Comparison of ENCODE assay signal across 21 cellular contexts in the genomic region with DNA sequence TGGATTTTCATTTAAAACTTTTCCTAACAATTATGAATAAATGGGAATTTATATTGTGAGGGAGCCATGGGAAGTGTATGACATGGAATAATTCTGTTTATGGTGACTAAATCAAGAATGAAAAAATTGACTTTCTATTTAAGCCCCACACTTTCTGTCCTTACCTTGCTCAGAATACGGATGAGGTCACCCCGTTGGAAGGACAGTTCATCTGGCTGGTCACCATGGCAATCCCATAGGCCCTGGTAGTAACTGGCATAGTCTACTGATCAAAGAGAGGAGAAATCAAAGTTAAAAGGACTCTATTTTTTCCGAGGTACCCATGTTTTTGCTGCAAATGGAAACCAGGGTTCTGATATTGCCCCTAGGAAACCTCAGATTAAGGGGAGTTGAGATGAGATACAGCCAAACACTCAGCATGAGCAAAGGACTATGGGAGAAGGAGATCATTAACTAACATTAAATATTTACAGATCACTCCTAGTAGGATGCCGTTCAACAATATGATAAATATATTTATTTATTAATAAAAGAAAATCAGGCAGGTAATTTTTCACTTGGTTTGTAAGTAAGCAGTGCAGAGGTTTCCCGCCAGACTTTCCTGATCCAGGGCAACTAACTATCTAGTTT. TPM values are rescaled to one million over a fixed set of nuclear protein-coding genes. Genes with fewer than 3 reads are reported as not detected.
DNase-seq lines count a peak whose midpoint lies in the region; ATAC-seq, FAIRE-seq and TF ChIP-seq lines count a peak whose summit lies in the region.
"Had no signal": no experiment of that assay in that cellular context is flagged by ENCODE, and none has a peak within 500 bp of the region (broad histone marks: within the 10 kb centered on the region; RNA-seq: fewer than 3 reads in every experiment).

No MANE protein-coding gene starts in this region.

- TF ChIP-seq EP300 in HepG2 (IDR thresholded peaks at IDR 0.05; ENCODE audit: low read depth in 2 of 2, low read length in 2 of 2) (no peak), HepG2 (CRISPR knock-in tag; IDR thresholded peaks at IDR 0.05; ENCODE audit: borderline replicate concordance) (no peak)

- no peak overlapping the region for H3K4me3 Mint-ChIP-seq in activated T-cell treated with anti-CD3 and anti-CD28 coated beads, Interleukin-2, amount 50 U/mL, for 24 hours
- H3K4me3 Mint-ChIP-seq: memory B cell, WTC11 had no signal

- in situ Hi-C loops in HepG2 (cut with HindIII; ENCODE audit: extremely low pct_ligation_motif_present, low pct_unique_long_range_greater_than_20kb): no loop called here

- CTCF ChIA-PET in HepG2 (lab: Yijun Ruan, JAX; ENCODE audit: low intra/inter-chr PET ratio, low total read pairs): no interaction called here

- peak overlapping the region; percentile 76 for H3K4me2 ChIP-seq in HepG2 (ENCODE audit: low read depth, low read length)

- TSS peak; percentile 86 for BruUV-seq in HepG2 (replicated peaks; lab: Mats Ljungman, UMichigan)

- peaks cover 0 to 12% of the 10 kb centered on the region in 2 experiments; a peak in 3 of 5 replicates for H3K27me3 ChIP-seq in HepG2 (ENCODE audit: control insufficient read depth in 1 of 2, insufficient read depth in 2 of 2, low read length in 2 of 2)
- H3K27me3 ChIP-seq: transverse colon had no signal

- peaks cover 59% of the 10 kb centered on the region for H3K36me3 Mint-ChIP-seq in activated T-cell treated with anti-CD3 and anti-CD28 coated beads, Interleukin-2, amount 50 U/mL, for 24 hours (ENCODE audit: low read depth)
- H3K36me3 Mint-ChIP-seq: CD14-positive monocyte, memory B cell, WTC11 had no signal

- TF ChIP-seq POLR2A in HepG2 (IDR thresholded peaks at IDR 0.05; ENCODE audit: insufficient read depth in 1 of 2, low read depth in 2 of 2, low read length in 2 of 2): no peak

- H3K27me3 Mint-ChIP-seq in activated T-cell treated with anti-CD3 and anti-CD28 coated beads, Interleukin-2, amount 50 U/mL, for 24 hours: no peaks in the 10 kb centered on the region
- H3K27me3 Mint-ChIP-seq: memory B cell had no signal

- no peaks in the 10 kb centered on the region for H4K20me1 ChIP-seq in HepG2 (ENCODE audit: insufficient read depth, low read length)

- TF ChIP-seq CTCF in HepG2 (CRISPR knock-in tag; IDR thresholded peaks at IDR 0.05): no peak

- intact Hi-C loops in HepG2 (cut with micrococcal nuclease; ENCODE audit: unreplicated experiment): no loop called here

- H3K27ac ChIP-seq in SK-N-MC (peak overlapping the region; percentile 77; the same call in 1 of the 2 replicates), HepG2 (ENCODE audit: extremely low read length, insufficient read depth, low read length) (peak overlapping the region; percentile 41)
- H3K27ac ChIP-seq: coronary artery had no signal

- POLR2A ChIA-PET in HepG2 (lab: Yijun Ruan, JAX): interaction anchor here (1.2 kb wide), 1 partner anchor 114 kb away, joined by 4 read pairs; a partner anchor contains a TSS

- no peak overlapping the region for H3K9ac ChIP-seq in SK-N-MC (ENCODE audit: insufficient read length)
- no peak overlapping the region; the same call in 1 of the 2 replicates for H3K9ac ChIP-seq in HepG2 (ENCODE audit: insufficient read depth, low read depth, low read length)
- H3K9ac ChIP-seq: SK-N-SH had no signal

- ATAC-seq in HepG2 (peak; percentile 61), GM18519 (IDR thresholded peaks at IDR 0.05; ENCODE audit: low FRiP score, unreplicated experiment) (no peak)
- ATAC-seq: WTC11 had no signal

- peaks cover 40% of the 10 kb centered on the region for H3K4me1 ChIP-seq in HepG2 (ENCODE audit: insufficient read depth, low read length)

- H3K27ac Mint-ChIP-seq in activated T-cell treated with anti-CD3 and anti-CD28 coated beads, Interleukin-2, amount 50 U/mL, for 24 hours: peak overlapping the region; percentile 18
- H3K27ac Mint-ChIP-seq: memory B cell, WTC11 had no signal

- no peaks in the 10 kb centered on the region for H3K79me2 ChIP-seq in HepG2 (ENCODE audit: insufficient read depth, low read length)

- H3K4me1 Mint-ChIP-seq in activated T-cell treated with anti-CD3 and anti-CD28 coated beads, Interleukin-2, amount 50 U/mL, for 24 hours (ENCODE audit: low read depth): peaks cover 8% of the 10 kb centered on the region

- H3K36me3 ChIP-seq in SK-N-MC (ENCODE audit: insufficient read depth, low read length) (no peaks in the 10 kb centered on the region), HepG2 (replicated peaks in 1 of 2; ENCODE audit: control insufficient read depth in 1 of 2, insufficient read depth in 2 of 2, low read length in 2 of 2) (no peaks in the 10 kb centered on the region)
- H3K36me3 ChIP-seq: transverse colon had no signal

- DNase-seq in activated T-cell treated with anti-CD3 and anti-CD28 coated beads, Interleukin-2, amount 50 U/mL, for 24 hours: no peak
- DNase-seq in activated T-cell treated with anti-CD3 and anti-CD28 coated beads, Interleukin-2, amount 50 U/mL, for 1 hour: no peak
- no peak for DNase-seq in SK-N-MC (ENCODE audit: low read depth, low spot score)
- no peak for DNase-seq in HepG2 (ENCODE audit: low spot score)
- DNase-seq in SKM-1 treated with dmso at 0.1 percent for 144 hours (lab: John Stamatoyannopoulos, UW; ENCODE audit: unreplicated experiment): no peak
- no peak for DNase-seq in T-helper 9 cell
- no peak for DNase-seq in hippocampal formation (lab: John Stamatoyannopoulos, UW)
- DNase-seq: activated CD4-positive, alpha-beta T cell treated with anti-CD3 and anti-CD28 coated beads, Interleukin-2, amount 50 U/mL, for 4 hours; activated gamma-delta T cell; GF-D8; NCI-H2029 treated with DMSO at 0.1 percent for 48 hours; NK-92 treated with Interleukin-12 subunit alpha and Interleukin-12 subunit beta, amount 100 ng/mL, for 24 hours; SK-N-SH had no signal

- peak; percentile 18 for FAIRE-seq in HepG2 (lab: Jason Lieb, UNC)
- FAIRE-seq: HTR-8/SVneo, RCC 7860 had no signal

- TF ChIP-seq RAD21 in HepG2 (CRISPR knock-in tag; IDR thresholded peaks at IDR 0.05): no peak

- H3K9me3 Mint-ChIP-seq in activated T-cell treated with anti-CD3 and anti-CD28 coated beads, Interleukin-2, amount 50 U/mL, for 24 hours: no peaks in the 10 kb centered on the region
- H3K9me3 Mint-ChIP-seq: CD14-positive monocyte, memory B cell, WTC11 had no signal

- peak overlapping the region; percentile 68 for H2AFZ ChIP-seq in HepG2 (ENCODE audit: low read length)

- 2% methylated on average over 5 of the region's 5 CpGs for WGBS in HepG2 (ENCODE audit: low lambda C conversion rate)

- peak overlapping the region; percentile 73; the same call in 1 of the 2 replicates for H3K4me3 ChIP-seq in SK-N-MC
- H3K4me3 ChIP-seq in HepG2 (replicated peaks in 1 of 3; ENCODE audit: insufficient read depth in 1 of 3, low read depth in 2 of 3, low read length in 3 of 3): peak overlapping the region in 2 of 3 experiments; percentile 50 to 52; a peak in 4 of 6 replicates
- H3K4me3 ChIP-seq: coronary artery, transverse colon had no signal

- no peaks in the 10 kb centered on the region for H3K9me3 ChIP-seq in SK-N-MC (ENCODE audit: low read depth, low read length)
- no peaks in the 10 kb centered on the region for H3K9me3 ChIP-seq in HepG2 (ENCODE audit: low read length)
- H3K9me3 ChIP-seq: SK-N-SH, transverse colon had no signal

RNA-seq across cellular contexts. Expression of a gene that starts 54.9 kb away (rescaled TPM):
- 14.0 and 15.9 TPM in 2 replicates for total RNA-seq in HepG2 (2016; rRNA removed; fragmentation: Illumina TruSeq; extraction: Trizol)
- 6.2 and 6.3 TPM in 2 replicates for total RNA-seq in HepG2 (2016; cell fraction: cytosol; rRNA removed; fragmentation: Illumina TruSeq; extraction: Trizol; ENCODE audit: low read depth)
- 13.8 and 15.9 TPM in 2 replicates for total RNA-seq in HepG2 (2016; cell fraction: insoluble cytoplasmic fraction; rRNA removed; fragmentation: Illumina TruSeq; extraction: Trizol)
- 14.3 and 16.5 TPM in 2 replicates for total RNA-seq in HepG2 (2016; cell fraction: membrane; rRNA removed; fragmentation: Illumina TruSeq; extraction: Trizol)
- 11.5 and 12.4 TPM in 2 replicates for total RNA-seq in HepG2 (2016; cell fraction: nucleus; rRNA removed; fragmentation: Illumina TruSeq; extraction: Trizol)
- polyA plus RNA-seq in HepG2 (2011; rRNA removed): 12.9 and 14.0 TPM in 2 replicates
- polyA plus RNA-seq in HepG2 (2011; cell fraction: cytosol; rRNA removed): 11.7 and 14.4 TPM in 2 replicates
- 10.4 and 12.3 TPM in 2 replicates for polyA plus RNA-seq in HepG2 (2011; cell fraction: nucleus; rRNA removed)
- polyA plus RNA-seq in HepG2 (2012): 9.6 and 9.7 TPM in 2 replicates
- 4.2 TPM in 2 replicates for polyA plus RNA-seq in HepG2 (2016; cell fraction: cytosol; fragmentation: Illumina TruSeq; extraction: Trizol; ENCODE audit: low read depth)
- polyA plus RNA-seq in HepG2 (2016; cell fraction: insoluble cytoplasmic fraction; fragmentation: Illumina TruSeq; extraction: Trizol; ENCODE audit: low read depth): 17.1 and 18.0 TPM in 2 replicates
- polyA plus RNA-seq in HepG2 (2016; cell fraction: membrane; fragmentation: Illumina TruSeq; extraction: Trizol; ENCODE audit: low read depth): 11.9 and 13.2 TPM in 2 replicates
- 19.4 and 22.2 TPM in 2 replicates for polyA plus RNA-seq in HepG2 (2016; cell fraction: nucleus; fragmentation: Illumina TruSeq; extraction: Trizol; ENCODE audit: insufficient read depth, low read depth)
- polyA minus RNA-seq in HepG2 (2011; rRNA and poly(A)+ RNA removed; ENCODE audit: low replicate concordance): 14.4 and 17.8 TPM in 2 replicates
- 6.2 and 7.3 TPM in 2 replicates for polyA minus RNA-seq in HepG2 (2011; cell fraction: cytosol; rRNA and poly(A)+ RNA removed)
- 11.1 and 12.1 TPM in 2 replicates for polyA minus RNA-seq in HepG2 (2011; cell fraction: nucleus; rRNA and poly(A)+ RNA removed)
